ENCODE assay signal across 15 cellular contexts in genomic region chr1:248645178-248645577, GRCh38. TPM values are rescaled to one million over a fixed set of nuclear protein-coding genes. Genes with fewer than 3 reads are reported as not detected.
"Had no signal": no experiment of that assay in that cellular context is flagged by ENCODE, and none has a peak within 500 bp of the region (broad histone marks: within the 10 kb centered on the region; RNA-seq: fewer than 3 reads in every experiment).

OR2T35 (minus strand) TSS chr1:248645278; CDS start chr1:248639258, 6,020 bp downstream.

RNA-seq across cellular contexts. Expression of gene OR2T35, which starts in this region (rescaled TPM):
- total RNA-seq: stomach, subcutaneous adipose tissue, temporal lobe, testis, thoracic aorta, thyroid gland, tibial nerve, transverse colon, upper lobe of left lung, upper lobe of right lung, ureter, urinary bladder, uterus, vagina had no signal
- polyA plus RNA-seq: stomach, thymus, urinary bladder had no signal
